ENCODE assay signal across 8 cellular contexts in genomic region chr2:227871375-227871788, GRCh38. TPM values are rescaled to one million over a fixed set of nuclear protein-coding genes. Genes with fewer than 3 reads are reported as not detected.
DNase-seq lines count a peak whose midpoint lies in the region; ATAC-seq and TF ChIP-seq lines count a peak whose summit lies in the region.

TSS of gene DAW1 (plus strand) at chr2:227871631. CDS start at chr2:227871690, 59 bp downstream.

- peaks cover 0 to 4% (median 0%) of the 10 kb centered on the region in 7 donors for H3K9me3 Mint-ChIP-seq in CD14-positive monocyte

- TF ChIP-seq POLR2A in breast epithelium (IDR thresholded peaks at IDR 0.05): no peak

- POLR2A ChIA-PET in HEK293 (lab: Yijun Ruan, JAX): interaction anchor here (0.8 kb wide), 1 partner anchor 9 kb away, joined by 4 read pairs; no protein-coding TSS in a partner anchor

- ATAC-seq in T-helper 17 cell: peak; percentile 96

- CTCF ChIA-PET in HEK293 (lab: Yijun Ruan, JAX): interaction anchor here (0.6 to 4.9 kb wide), 4 partner anchors 10 to 213 kb away, joined by 3 to 49 read pairs (median 4); no protein-coding TSS in a partner anchor

- intact Hi-C loops in CD14-positive monocyte (cut with micrococcal nuclease) (no loop called here), breast epithelium (cut with DNase I; ENCODE audit: low total_unique reads) (no loop called here)

- no peak within 1 kb of the TSS for H3K27ac ChIP-seq in HEK293 (ENCODE audit: extremely low read depth, low read depth, low read length)
- H3K27ac ChIP-seq in breast epithelium: no peak within 1 kb of the TSS
- H3K27ac ChIP-seq in iPS-18a (ENCODE audit: low read length): no peak within 1 kb of the TSS

- no peaks in the 10 kb centered on the region; the same call in 1 of the 2 replicates for H3K4me1 ChIP-seq in HEK293 (ENCODE audit: control insufficient read depth, insufficient read depth, low read length)
- H3K4me1 ChIP-seq in breast epithelium: no peaks in the 10 kb centered on the region
- H3K4me1 ChIP-seq in iPS-18a (ENCODE audit: control insufficient read depth, low read depth, low read length): no peaks in the 10 kb centered on the region

- H3K36me3 ChIP-seq in HEK293 (ENCODE audit: control insufficient read depth in 2 of 2, insufficient read depth in 1 of 2, low read length in 2 of 2) (no peaks in the 10 kb centered on the region), breast epithelium (no peaks in the 10 kb centered on the region), iPS-18a (ENCODE audit: control insufficient read depth, low read depth, low read length) (no peaks in the 10 kb centered on the region), MG63 (no peaks in the 10 kb centered on the region)

- peaks cover 0 to 14% of the 10 kb centered on the region in 2 donors for H3K27me3 ChIP-seq in breast epithelium
- H3K27me3 ChIP-seq in iPS-18a (ENCODE audit: control insufficient read depth, insufficient read depth, low read length): no peaks in the 10 kb centered on the region
- no peaks in the 10 kb centered on the region for H3K27me3 ChIP-seq in MG63

- H3K27ac Mint-ChIP-seq in CD14-positive monocyte (no peak within 1 kb of the TSS), T-helper 17 cell (peak within 1 kb of the TSS; percentile 71)

- no peak for TF ChIP-seq CTCF in CD14-positive monocyte (IDR thresholded peaks at IDR 0.05)
- no peak for TF ChIP-seq CTCF in HEK293 (tag by site-specific recombination; IDR thresholded peaks at IDR 0.05)
- TF ChIP-seq CTCF in breast epithelium (IDR thresholded peaks at IDR 0.05): no peak

- peak within 1 kb of the TSS; percentile 49 for H3K9ac ChIP-seq in iPS-18a (ENCODE audit: low read length)

- no peaks in the 10 kb centered on the region for H3K36me3 Mint-ChIP-seq in CD14-positive monocyte
- H3K36me3 Mint-ChIP-seq in T-helper 17 cell (ENCODE audit: low read depth): no peaks in the 10 kb centered on the region

- H3K4me1 Mint-ChIP-seq in CD14-positive monocyte (peaks cover 3% of the 10 kb centered on the region), T-helper 17 cell (peaks cover 5% of the 10 kb centered on the region)

- no peak for DNase-seq in CD14-positive monocyte (ENCODE audit: low spot score)
- DNase-seq in T-helper 17 cell: peak; percentile 53 to 77 (median 68)
- no peak for DNase-seq in breast epithelium (ENCODE audit: low spot score in 2 of 2)
- DNase-seq in stimulated activated CD4-positive, alpha-beta T cell treated with anti-CD3 and anti-CD28 coated beads, Interleukin-12 subunit alpha, Interleukin-12 subunit beta, amount 100 ng/mL, for 24 hours (ENCODE audit: low read depth in 2 of 2): peak; percentile 5 to 35
- DNase-seq in effector CD8-positive, alpha-beta T cell (lab: John Stamatoyannopoulos, UW): no peak
- no peak for DNase-seq in MG63

- H3K4me3 ChIP-seq in HEK293 (ENCODE audit: low read depth, low read length) (peak within 1 kb of the TSS; percentile 30), breast epithelium (peak within 1 kb of the TSS; percentile 22 to 61 (median 30)), iPS-18a (ENCODE audit: low read length) (peak within 1 kb of the TSS; percentile 46), MG63 (no peak within 1 kb of the TSS)

- H3K4me3 Mint-ChIP-seq in CD14-positive monocyte (peak within 1 kb of the TSS; percentile 49 to 59), T-helper 17 cell (peak within 1 kb of the TSS; percentile 81)

- H3K9me3 ChIP-seq in HEK293 (ENCODE audit: control insufficient read depth, insufficient read depth, low read depth, low read length) (no peaks in the 10 kb centered on the region), T-helper 17 cell (ENCODE audit: control insufficient read depth, low read length, poor library complexity, severe bottlenecking) (no peaks in the 10 kb centered on the region), breast epithelium (no peaks in the 10 kb centered on the region), iPS-18a (ENCODE audit: control insufficient read depth, low read depth, low read length) (no peaks in the 10 kb centered on the region), MG63 (no peaks in the 10 kb centered on the region)

- peaks cover 15 to 34% (median 29%) of the 10 kb centered on the region in 3 donors for H3K27me3 Mint-ChIP-seq in CD14-positive monocyte (ENCODE audit: low read depth in 3 of 3)
- H3K27me3 Mint-ChIP-seq in T-helper 17 cell: peaks cover 8% of the 10 kb centered on the region

TF ChIP-seq in HEK293, 187 proteins besides CTCF, POLR2A, EP300 and RAD21:
- TF ChIP-seq ZNF366 (tag by site-specific recombination; conservative IDR thresholded peaks at IDR 0.05) (no peak), RBAK (tag by site-specific recombination; IDR thresholded peaks at IDR 0.05) (no peak), ZNF341 (tag by site-specific recombination; IDR thresholded peaks at IDR 0.05; ENCODE audit: low read depth) (no peak), ZNF560 (tag by site-specific recombination; IDR thresholded peaks at IDR 0.05; ENCODE audit: borderline replicate concordance) (no peak), GLIS1 (tag by site-specific recombination; IDR thresholded peaks at IDR 0.05) (peak; percentile 36; the same call in 1 of the 2 replicates)

RNA-seq across cellular contexts. Expression of gene DAW1, which starts in this region (rescaled TPM):
- not detected for polyA plus RNA-seq in CD14-positive monocyte
- total RNA-seq in T-helper 17 cell (not detected), breast epithelium (not detected)
- total RNA-seq in MG63 (2014; rRNA removed; shearing (Covaris generic); ENCODE audit: low replicate concordance): 8.3 and 8.5 TPM in 2 replicates

Comparison
In these comparisons a context has a peak if more than half of its experiments do, and no peak if none do; other contexts are left out.
1. Peak in DNase-seq and ATAC-seq in T-helper 17 cell; RNA of the gene not detected or under 1 TPM.
2. DNase-seq: peak in stimulated activated CD4-positive, alpha-beta T cell treated with anti-CD3 and anti-CD28 coated beads, Interleukin-12 subunit alpha, Interleukin-12 subunit beta, amount 100 ng/mL, for 24 hours (2 of 2); none in CD14-positive monocyte (single experiment), breast epithelium (0 of 2), effector CD8-positive, alpha-beta T cell (single experiment) and MG63 (single experiment).